ENCODE assay signal across 8 cellular contexts in the genomic region with DNA sequence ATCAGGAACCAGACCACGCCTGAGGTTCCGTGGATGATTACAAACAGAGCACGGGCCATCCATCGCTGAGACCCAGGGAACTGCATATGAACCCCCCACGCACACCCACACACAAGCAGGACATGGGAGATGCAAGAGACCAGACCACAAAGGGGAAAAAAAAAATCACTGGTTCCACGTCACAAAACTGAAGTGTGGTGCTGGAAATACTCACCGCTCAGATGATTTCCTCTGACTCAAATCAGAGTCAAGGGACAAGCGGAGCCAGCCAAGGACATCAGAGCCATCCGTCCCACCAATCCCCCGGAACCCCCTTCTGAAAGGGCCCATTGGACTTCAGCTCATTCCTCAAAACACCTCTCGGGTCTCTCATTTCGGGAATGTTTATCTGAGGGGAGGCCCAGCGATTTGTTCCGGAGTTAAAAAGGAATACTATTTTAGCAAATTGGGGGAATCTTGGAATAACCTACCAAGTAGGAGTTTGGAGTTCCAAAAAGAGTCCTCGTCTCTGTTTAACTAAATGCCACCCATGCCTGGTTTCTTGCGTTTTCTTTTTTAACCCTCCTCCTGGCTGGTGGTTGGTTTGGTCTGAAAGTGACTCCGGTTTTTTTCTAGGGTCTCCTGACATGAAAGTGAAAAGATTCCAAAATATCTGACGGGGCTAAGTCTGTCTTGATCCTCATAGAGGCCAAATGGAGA. TPM values are rescaled to one million over a fixed set of nuclear protein-coding genes. Genes with fewer than 3 reads are reported as not detected.
A peak's percentile ranks its signal among the peaks of the same experiment; 100 is the strongest.
DNase-seq lines count a peak whose midpoint lies in the region; ATAC-seq and TF ChIP-seq lines count a peak whose summit lies in the region.

No MANE protein-coding gene starts in this region.

- H3K9me3 Mint-ChIP-seq in glutamatergic neuron (ENCODE audit: unreplicated experiment): no peaks in the 10 kb centered on the region

- no peak for TF ChIP-seq CTCF in glutamatergic neuron (IDR thresholded peaks at IDR 0.05; ENCODE audit: partially characterized antibody, unreplicated experiment)

- H3K4me3 Mint-ChIP-seq in glutamatergic neuron (ENCODE audit: unreplicated experiment): no peak overlapping the region

- H3K36me3 Mint-ChIP-seq in glutamatergic neuron (ENCODE audit: unreplicated experiment): no peaks in the 10 kb centered on the region

- H3K27me3 Mint-ChIP-seq in glutamatergic neuron (ENCODE audit: unreplicated experiment): no peaks in the 10 kb centered on the region

- peak overlapping the region in 19 of 21 experiments; percentile 8 to 88 (median 75) for H3K27ac ChIP-seq in skin epidermis

- peak; percentile 39 for ATAC-seq in Right ventricle myocardium superior (ENCODE audit: poor library complexity)
- no peak for ATAC-seq in Right ventricle myocardium inferior
- ATAC-seq in HG03135 (IDR thresholded peaks at IDR 0.05; ENCODE audit: unreplicated experiment): peak; percentile 55

- H3K4me1 Mint-ChIP-seq in glutamatergic neuron (ENCODE audit: low read depth, unreplicated experiment): no peaks in the 10 kb centered on the region

- intact Hi-C loops in Right ventricle myocardium superior (cut with DNase I): no loop called here
- intact Hi-C loops in Right ventricle myocardium inferior (cut with DNase I): no loop called here

- H3K27ac Mint-ChIP-seq in glutamatergic neuron (ENCODE audit: unreplicated experiment): no peak overlapping the region

- no peak overlapping the region for H3K4me3 ChIP-seq in skin epidermis

- DNase-seq in Right ventricle myocardium superior (peak; percentile 24), Right ventricle myocardium inferior (ENCODE audit: missing footprints) (no peak), dermis blood vessel endothelial cell (peak; percentile 83), HK-2 (ENCODE audit: unreplicated experiment) (no peak), SW480 (ENCODE audit: low spot score) (no peak), glutamatergic neuron (no peak)

RNA-seq across cellular contexts. Expression of a gene that starts 15.0 kb away (rescaled TPM):
- total RNA-seq in Right ventricle myocardium superior (19.1 TPM), Right ventricle myocardium inferior (18.8 TPM), dermis blood vessel endothelial cell (9.4 and 18.5 TPM in 2 replicates), glutamatergic neuron (ENCODE audit: unreplicated experiment) (22.2 TPM)

RNA-seq across cellular contexts. Expression of a gene that starts 55.3 kb away (rescaled TPM):
- total RNA-seq in Right ventricle myocardium superior (68.0 TPM), Right ventricle myocardium inferior (68.1 TPM), dermis blood vessel endothelial cell (250 and 320 TPM in 2 replicates), glutamatergic neuron (ENCODE audit: unreplicated experiment) (136 TPM)

RNA-seq across cellular contexts. Expression of a gene that starts 57.3 kb away (rescaled TPM):
- total RNA-seq in Right ventricle myocardium superior: 10.6 TPM
- total RNA-seq in Right ventricle myocardium inferior: 13.6 TPM
- total RNA-seq in dermis blood vessel endothelial cell: 8.0 and 14.2 TPM in 2 replicates
- 19.5 TPM for total RNA-seq in glutamatergic neuron (ENCODE audit: unreplicated experiment)

RNA-seq across cellular contexts. Expression of a gene that starts 57.3 kb away (rescaled TPM):
- total RNA-seq in Right ventricle myocardium superior (20.0 TPM), Right ventricle myocardium inferior (20.7 TPM), dermis blood vessel endothelial cell (15.3 and 20.1 TPM in 2 replicates), glutamatergic neuron (ENCODE audit: unreplicated experiment) (28.1 TPM)

Comparison
In these comparisons a context has a peak if more than half of its experiments do, and no peak if none do; other contexts are left out.
1. DNase-seq: peak in Right ventricle myocardium superior (single experiment) and dermis blood vessel endothelial cell (single experiment); none in Right ventricle myocardium inferior (single experiment), HK-2 (single experiment), SW480 (single experiment) and glutamatergic neuron (single experiment).